ENCODE assay signal across 41 cellular contexts in the genomic region with DNA sequence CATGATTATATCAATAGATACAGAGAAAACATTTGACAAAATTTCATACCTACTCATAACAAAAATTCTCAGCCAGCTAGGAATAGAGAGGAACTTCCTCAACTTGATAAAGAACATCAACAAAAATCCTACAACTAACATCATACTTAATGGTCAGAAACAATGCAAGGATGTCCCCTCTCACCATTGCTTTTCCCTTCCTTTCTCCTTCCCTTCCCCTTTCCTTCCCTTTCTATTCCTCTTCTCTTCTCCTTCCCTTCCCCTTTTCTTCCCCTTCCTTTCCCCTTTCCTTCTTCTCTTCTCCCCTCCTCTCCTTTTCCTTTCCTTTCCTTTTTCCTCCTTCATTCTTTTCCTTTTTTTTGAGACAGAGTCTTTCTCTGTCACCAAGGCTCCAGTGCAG.
"Had no signal": no experiment of that assay in that cellular context is flagged by ENCODE, and none has a peak within 500 bp of the region (broad histone marks: within the 10 kb centered on the region; RNA-seq: fewer than 3 reads in every experiment).

No MANE protein-coding gene starts in this region.

- H3K36me3 Mint-ChIP-seq: activated naive CD4-positive, alpha-beta T cell treated with anti-CD3 and anti-CD28 coated beads, Interleukin-2, amount 10 ng/mL, durations not matched to agents 7 days and 5 days; activated naive CD4-positive, alpha-beta T cell treated with anti-CD3 and anti-CD28 coated beads, Interleukin-2, amount 50 U/mL, for 24 hours; activated naive CD4-positive, alpha-beta T cell treated with anti-CD3 and anti-CD28 coated beads, Interleukin-2, amount 50 U/mL, for 72 hours; activated naive CD8-positive, alpha-beta T cell; activated naive CD8-positive, alpha-beta T cell treated with anti-CD3 and anti-CD28 coated beads for 36 hours; activated naive CD8-positive, alpha-beta T cell treated with anti-CD3 and anti-CD28 coated beads, Interleukin-2, amount 10 ng/mL, durations not matched to agents 7 days and 5 days; brain had no signal

- H3K27me3 ChIP-seq: adrenal gland, ascending aorta, body of pancreas, brain microvascular endothelial cell, breast epithelium, cardiac muscle cell had no signal

- H3K27ac ChIP-seq: adrenal gland, ascending aorta, body of pancreas, brain microvascular endothelial cell, breast epithelium, cardiac muscle cell had no signal

- H3K9me3 ChIP-seq: adrenal gland, body of pancreas had no signal

- H3K4me3 ChIP-seq: adrenal gland, ascending aorta, body of pancreas, breast epithelium, cardiac muscle cell had no signal

- H3K36me3 ChIP-seq: adrenal gland, ascending aorta, brain microvascular endothelial cell, breast epithelium, cardiac muscle cell had no signal

- H3K4me1 Mint-ChIP-seq: activated naive CD4-positive, alpha-beta T cell treated with anti-CD3 and anti-CD28 coated beads, Interleukin-2, amount 10 ng/mL, durations not matched to agents 7 days and 5 days; activated naive CD4-positive, alpha-beta T cell treated with anti-CD3 and anti-CD28 coated beads, Interleukin-2, amount 50 U/mL, for 24 hours; activated naive CD8-positive, alpha-beta T cell treated with anti-CD3 and anti-CD28 coated beads for 36 hours; activated naive CD8-positive, alpha-beta T cell treated with anti-CD3 and anti-CD28 coated beads, Interleukin-2, amount 10 ng/mL, durations not matched to agents 7 days and 5 days; activated naive CD8-positive, alpha-beta T cell treated with anti-CD3 and anti-CD28 coated beads, Interleukin-2, amount 50 U/mL, for 24 hours; activated T-helper 17 cell treated with anti-CD3 and anti-CD28 coated beads, Interleukin-2, amount 50 U/mL, for 72 hours; brain; central memory CD8-positive, alpha-beta T cell had no signal

- H3K9me3 Mint-ChIP-seq: activated naive CD4-positive, alpha-beta T cell treated with anti-CD3 and anti-CD28 coated beads, Interleukin-2, amount 10 ng/mL, durations not matched to agents 7 days and 5 days; activated T-helper 1 cell treated with anti-CD3 and anti-CD28 coated beads, Interleukin-12 subunit alpha, Interleukin-12 subunit beta, Interleukin-2, Interleukin-4 antibody, amounts not matched to agents 30 ng/mL and 10 ng/mL and 1 ng/mL, durations not matched to agents 14 hours and 24 hours and 36 hours; activated T-helper 2 cell treated with anti-CD3 and anti-CD28 coated beads, Interferon-gamma antibody, Interleukin-2, Interleukin-4, amounts not matched to agents 10 μg/mL and 5 μg/mL and 100 μg/mL, durations not matched to agents 14 hours and 24 hours and 36 hours; central memory CD8-positive, alpha-beta T cell had no signal

- H3K4me1 ChIP-seq: adrenal gland, ascending aorta, body of pancreas, breast epithelium had no signal

- FAIRE-seq: astrocyte, bronchial epithelial cell had no signal

- ATAC-seq: activated naive CD4-positive, alpha-beta T cell treated with anti-CD3 and anti-CD28 coated beads, Interleukin-2, amount 50 U/mL, for 72 hours; activated naive CD8-positive, alpha-beta T cell treated with anti-CD3 and anti-CD28 coated beads, Interleukin-2, amount 50 U/mL, for 24 hours; activated T-cell treated with anti-CD3 and anti-CD28 coated beads, Interleukin-2, amount 50 U/mL, for 4 hours; activated T-cell treated with anti-CD3 and anti-CD28 coated beads, Interleukin-2, amount 50 U/mL, for 72 hours; activated T-helper 17 cell treated with anti-CD3 and anti-CD28 coated beads, Interleukin-2, amount 50 U/mL, for 72 hours; body of pancreas had no signal

- H3K27ac Mint-ChIP-seq: activated naive CD4-positive, alpha-beta T cell treated with anti-CD3 and anti-CD28 coated beads for 36 hours; activated naive CD4-positive, alpha-beta T cell treated with anti-CD3 and anti-CD28 coated beads, Interleukin-2, amount 10 ng/mL, durations not matched to agents 7 days and 5 days; activated naive CD4-positive, alpha-beta T cell treated with anti-CD3 and anti-CD28 coated beads, Interleukin-2, amount 50 U/mL, for 24 hours; activated naive CD4-positive, alpha-beta T cell treated with anti-CD3 and anti-CD28 coated beads, Interleukin-2, amount 50 U/mL, for 72 hours; activated naive CD8-positive, alpha-beta T cell; activated naive CD8-positive, alpha-beta T cell treated with anti-CD3 and anti-CD28 coated beads for 36 hours; activated naive CD8-positive, alpha-beta T cell treated with anti-CD3 and anti-CD28 coated beads, Interleukin-2, amount 10 ng/mL, durations not matched to agents 7 days and 5 days; activated naive CD8-positive, alpha-beta T cell treated with anti-CD3 and anti-CD28 coated beads, Interleukin-2, amount 50 U/mL, for 24 hours; activated T-cell treated with anti-CD3 and anti-CD28 coated beads, Interleukin-2, amount 50 U/mL, for 24 hours; activated T-cell treated with anti-CD3 and anti-CD28 coated beads, Interleukin-2, amount 50 U/mL, for 72 hours; activated T-helper 1 cell treated with anti-CD3 and anti-CD28 coated beads, Interleukin-12 subunit alpha, Interleukin-12 subunit beta, Interleukin-2, Interleukin-4 antibody, amounts not matched to agents 30 ng/mL and 10 ng/mL and 1 ng/mL, durations not matched to agents 14 hours and 24 hours and 36 hours; activated T-helper 17 cell treated with anti-CD3 and anti-CD28 coated beads, Interleukin-2, amount 50 U/mL, for 72 hours; activated T-helper 2 cell treated with anti-CD3 and anti-CD28 coated beads, Interferon-gamma antibody, Interleukin-2, Interleukin-4, amounts not matched to agents 10 μg/mL and 5 μg/mL and 100 μg/mL, durations not matched to agents 14 hours and 24 hours and 36 hours; brain had no signal

- DNase-seq: activated effector memory CD4-positive, alpha-beta T cell treated with anti-CD3 and anti-CD28 coated beads, Interleukin-2, amount 50 U/mL, for 16 hours; activated effector memory CD4-positive, alpha-beta T cell treated with Interleukin-2 at 50 U/mL for 16 hours; activated gamma-delta T cell; activated gamma-delta T cell treated with Interleukin-2 at 50 U/mL for 16 hours; activated naive CD4-positive, alpha-beta T cell; activated naive CD4-positive, alpha-beta T cell treated with anti-CD3 and anti-CD28 coated beads for 36 hours; activated naive CD4-positive, alpha-beta T cell treated with anti-CD3 and anti-CD28 coated beads, Interleukin-2, amount 10 ng/mL, durations not matched to agents 7 days and 5 days; activated naive CD4-positive, alpha-beta T cell treated with anti-CD3 and anti-CD28 coated beads, Interleukin-2, amount 50 U/mL, for 16 hours; activated naive CD4-positive, alpha-beta T cell treated with Interleukin-2 at 50 U/mL for 16 hours; activated naive CD8-positive, alpha-beta T cell treated with anti-CD3 and anti-CD28 coated beads for 36 hours; activated naive CD8-positive, alpha-beta T cell treated with anti-CD3 and anti-CD28 coated beads, Interleukin-2, amount 10 ng/mL, durations not matched to agents 7 days and 5 days; activated naive CD8-positive, alpha-beta T cell treated with anti-CD3 and anti-CD28 coated beads, Interleukin-2, amount 50 U/mL, for 24 hours; activated T-cell treated with anti-CD3 and anti-CD28 coated beads for 4 hours; activated T-cell treated with anti-CD3 and anti-CD28 coated beads, Interleukin-2, amount 50 U/mL, for 1 hour; activated T-cell treated with anti-CD3 and anti-CD28 coated beads, Interleukin-2, amount 50 U/mL, for 24 hours; activated T-cell treated with anti-CD3 and anti-CD28 coated beads, Interleukin-2, amount 50 U/mL, for 4 hours; activated T-cell treated with anti-CD3 and anti-CD28 coated beads, Interleukin-2, amount 50 U/mL, for 48 hours; activated T-cell treated with anti-CD3 and anti-CD28 coated beads, Interleukin-2, amount 50 U/mL, for 72 hours; adrenal gland; amniotic stem cell; amygdala; anterior cingulate cortex; aorta; body of pancreas; brain microvascular endothelial cell; caudate nucleus; central memory CD4-positive, alpha-beta T cell; cerebellar nuclear complex had no signal

- H3K4me3 Mint-ChIP-seq: activated naive CD4-positive, alpha-beta T cell treated with anti-CD3 and anti-CD28 coated beads for 36 hours; activated naive CD4-positive, alpha-beta T cell treated with anti-CD3 and anti-CD28 coated beads, Interleukin-2, amount 10 ng/mL, durations not matched to agents 7 days and 5 days; activated naive CD4-positive, alpha-beta T cell treated with anti-CD3 and anti-CD28 coated beads, Interleukin-2, amount 50 U/mL, for 24 hours; activated naive CD8-positive, alpha-beta T cell; activated naive CD8-positive, alpha-beta T cell treated with anti-CD3 and anti-CD28 coated beads for 36 hours; activated naive CD8-positive, alpha-beta T cell treated with anti-CD3 and anti-CD28 coated beads, Interleukin-2, amount 10 ng/mL, durations not matched to agents 7 days and 5 days; activated naive CD8-positive, alpha-beta T cell treated with anti-CD3 and anti-CD28 coated beads, Interleukin-2, amount 50 U/mL, for 24 hours; activated T-cell treated with anti-CD3 and anti-CD28 coated beads, Interleukin-2, amount 50 U/mL, for 24 hours; activated T-cell treated with anti-CD3 and anti-CD28 coated beads, Interleukin-2, amount 50 U/mL, for 4 hours; activated T-cell treated with anti-CD3 and anti-CD28 coated beads, Interleukin-2, amount 50 U/mL, for 72 hours; activated T-helper 1 cell treated with anti-CD3 and anti-CD28 coated beads, Interleukin-12 subunit alpha, Interleukin-12 subunit beta, Interleukin-2, Interleukin-4 antibody, amounts not matched to agents 30 ng/mL and 10 ng/mL and 1 ng/mL, durations not matched to agents 14 hours and 24 hours and 36 hours; activated T-helper 17 cell treated with anti-CD3 and anti-CD28 coated beads, Interleukin-2, amount 50 U/mL, for 72 hours; brain; central memory CD8-positive, alpha-beta T cell had no signal
